14 cellular contexts compared by ENCODE assay signal in genomic region chr14:72129283-72129682, GRCh38.
DNase-seq lines count a peak whose midpoint lies in the region; ATAC-seq and TF ChIP-seq lines count a peak whose summit lies in the region.
"Had no signal": no experiment of that assay in that cellular context is flagged by ENCODE, and none has a peak within 500 bp of the region (broad histone marks: within the 10 kb centered on the region; RNA-seq: fewer than 3 reads in every experiment).

No MANE protein-coding gene starts in this region.

- peak; percentile 87 for ATAC-seq in Right ventricle myocardium superior (ENCODE audit: poor library complexity)
- ATAC-seq: CD8-positive, alpha-beta T cell had no signal

- TF ChIP-seq EP300 in stomach (IDR thresholded peaks at IDR 0.05): no peak

- WGBS in stomach, 5 donors: 45 to 64% (median 60%) methylated on average over 3 of the region's 3 CpGs

- H3K27ac ChIP-seq in stomach: peak overlapping the region in 2 of 5 donors; percentile 32 to 50

- no peak for DNase-seq in Right ventricle myocardium superior
- DNase-seq in cardiac septum (ENCODE audit: low spot score): no peak
- peak; percentile 1 for DNase-seq in MV-4-11 (lab: John Stamatoyannopoulos, UW)
- DNase-seq in left kidney (ENCODE audit: low read depth, low spot score): peak; percentile 3
- DNase-seq in stomach: peak; percentile 32
- DNase-seq in activated CD4-positive, alpha-beta memory T cell treated with anti-CD3 and anti-CD28 coated beads for 36 hours: no peak
- no peak for DNase-seq in ecto neural progenitor cell (ENCODE audit: low spot score)
- no peak for DNase-seq in DMS153 treated with DMSO at 0.1 percent for 48 hours (lab: John Stamatoyannopoulos, UW; ENCODE audit: unreplicated experiment)
- DNase-seq: ACHN; CD8-positive, alpha-beta T cell; NCI-H1930; NCI-H2171 treated with DMSO at 0.1 percent for 48 hours; SIG-M5 had no signal

- H3K4me3 Mint-ChIP-seq in activated CD4-positive, alpha-beta memory T cell treated with anti-CD3 and anti-CD28 coated beads for 36 hours: no peak overlapping the region
- H3K4me3 Mint-ChIP-seq: CD8-positive, alpha-beta T cell had no signal

- no peaks in the 10 kb centered on the region for H3K27me3 ChIP-seq in stomach
- H3K27me3 ChIP-seq: Peyer's patch had no signal

- CTCF ChIA-PET in activated CD4-positive, alpha-beta memory T cell treated with anti-CD3 and anti-CD28 coated beads for 36 hours (lab: Charles Lee): no interaction called here

- intact Hi-C loops in Right ventricle myocardium superior (cut with DNase I) (no loop called here), cardiac septum (cut with DNase I) (no loop called here), stomach (cut with DNase I; ENCODE audit: low total_unique reads) (no loop called here)
- intact Hi-C loops in activated CD4-positive, alpha-beta memory T cell treated with anti-CD3 and anti-CD28 coated beads for 36 hours (cut with micrococcal nuclease): no loop called here

- H3K36me3 ChIP-seq in stomach: no peaks in the 10 kb centered on the region
- H3K36me3 ChIP-seq: Peyer's patch had no signal

- no peaks in the 10 kb centered on the region for H3K36me3 Mint-ChIP-seq in activated CD4-positive, alpha-beta memory T cell treated with anti-CD3 and anti-CD28 coated beads for 36 hours
- H3K36me3 Mint-ChIP-seq: CD8-positive, alpha-beta T cell had no signal

- no peak for TF ChIP-seq POLR2A in stomach (IDR thresholded peaks at IDR 0.05)

- TF ChIP-seq CTCF in stomach (IDR thresholded peaks at IDR 0.05): no peak

- H3K9me3 ChIP-seq in stomach: peaks cover 0 to 9% (median 4%) of the 10 kb centered on the region in 4 donors
- H3K9me3 ChIP-seq: Peyer's patch had no signal

- no peaks in the 10 kb centered on the region for H3K9me3 Mint-ChIP-seq in activated CD4-positive, alpha-beta memory T cell treated with anti-CD3 and anti-CD28 coated beads for 36 hours
- H3K9me3 Mint-ChIP-seq: CD8-positive, alpha-beta T cell had no signal

- peaks cover 15% of the 10 kb centered on the region for H3K27me3 Mint-ChIP-seq in activated CD4-positive, alpha-beta memory T cell treated with anti-CD3 and anti-CD28 coated beads for 36 hours

- no peaks in the 10 kb centered on the region for H3K4me1 Mint-ChIP-seq in activated CD4-positive, alpha-beta memory T cell treated with anti-CD3 and anti-CD28 coated beads for 36 hours (ENCODE audit: low read depth)

- H3K4me3 ChIP-seq in stomach: no peak overlapping the region
- H3K4me3 ChIP-seq: Peyer's patch had no signal

- H3K27ac Mint-ChIP-seq in activated CD4-positive, alpha-beta memory T cell treated with anti-CD3 and anti-CD28 coated beads for 36 hours: no peak overlapping the region
- H3K27ac Mint-ChIP-seq: CD8-positive, alpha-beta T cell had no signal

- POLR2A ChIA-PET in activated CD4-positive, alpha-beta memory T cell treated with anti-CD3 and anti-CD28 coated beads for 36 hours (lab: Charles Lee): no interaction called here

- peaks cover 0 to 22% (median 17%) of the 10 kb centered on the region in 4 donors for H3K4me1 ChIP-seq in stomach
- H3K4me1 ChIP-seq: Peyer's patch had no signal

Comparison
In these comparisons a context has a peak if more than half of its experiments do, and no peak if none do; other contexts are left out.
1. DNase-seq: peak in MV-4-11 (single experiment), left kidney (single experiment) and stomach (single experiment); none in Right ventricle myocardium superior (single experiment), cardiac septum (single experiment), activated CD4-positive, alpha-beta memory T cell treated with anti-CD3 and anti-CD28 coated beads for 36 hours (single experiment), ecto neural progenitor cell (single experiment) and DMS153 treated with DMSO at 0.1 percent for 48 hours (single experiment).